In the genomic region with DNA sequence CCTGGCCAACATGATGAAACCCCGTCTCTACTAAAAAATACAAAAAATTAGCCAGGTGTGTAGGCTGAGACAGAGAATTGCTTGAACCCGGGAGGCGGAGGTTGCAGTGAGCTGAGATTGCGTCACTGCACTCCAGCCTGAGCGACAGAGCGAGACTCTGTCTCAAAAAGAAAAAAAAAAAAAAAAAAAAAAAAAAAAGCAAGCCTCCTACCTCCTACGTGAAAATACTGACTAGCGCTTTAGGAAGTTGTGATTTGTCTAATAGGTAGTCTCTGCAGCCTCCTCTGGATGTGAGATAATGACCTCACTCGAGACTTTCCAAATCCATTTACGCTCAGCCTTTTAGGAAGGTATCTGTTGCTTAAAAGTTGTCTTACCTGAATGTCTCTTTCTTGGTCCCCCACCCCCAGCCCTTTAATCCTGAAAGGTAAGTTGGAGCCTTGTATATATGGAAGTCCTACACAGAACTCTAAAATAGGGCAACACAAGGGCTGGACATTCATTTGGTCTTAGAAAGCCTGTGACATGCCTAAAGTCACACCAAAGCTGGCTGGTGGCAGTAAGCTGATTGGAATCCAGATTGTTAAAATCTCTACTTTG, we compare ENCODE assay signal across 1 cellular context.
TF ChIP-seq lines count a peak whose summit lies in the region.

No MANE protein-coding gene starts in this region.

TF ChIP-seq in HepG2, 621 proteins besides CTCF, POLR2A, EP300 and RAD21:
- TF ChIP-seq PHB2 (IDR thresholded peaks at IDR 0.05; ENCODE audit: partially characterized antibody), result no peak
- peak; percentile 28; the same call in 1 of the 2 replicates for TF ChIP-seq ATF7 (IDR thresholded peaks at IDR 0.05)
- TF ChIP-seq ATF7 (CRISPR knock-in tag; IDR thresholded peaks at IDR 0.05), result no peak
TF ChIP-seq in HepG2: peak in this region for 1.
